ENCODE assay signal across 12 cellular contexts in genomic region chr11:124725719-124726105, GRCh38. TPM values are rescaled to one million over a fixed set of nuclear protein-coding genes. Genes with fewer than 3 reads are reported as not detected.
DNase-seq lines count a peak whose midpoint lies in the region; ATAC-seq, FAIRE-seq and TF ChIP-seq lines count a peak whose summit lies in the region.
"Had no signal": no experiment of that assay in that cellular context is flagged by ENCODE, and none has a peak within 500 bp of the region (broad histone marks: within the 10 kb centered on the region; RNA-seq: fewer than 3 reads in every experiment).

No MANE protein-coding gene starts in this region.

- peaks cover 31% of the 10 kb centered on the region for H3K4me1 Mint-ChIP-seq in stimulated activated naive CD8-positive, alpha-beta T cell treated with anti-CD3 and anti-CD28 coated beads, Interleukin-15, amount 100 ng/mL, for 72 hours
- H3K4me1 Mint-ChIP-seq in type B pancreatic cell (ENCODE audit: unreplicated experiment): peaks cover 33% of the 10 kb centered on the region

- H3K27ac Mint-ChIP-seq in stimulated activated naive CD8-positive, alpha-beta T cell treated with anti-CD3 and anti-CD28 coated beads, Interleukin-15, amount 100 ng/mL, for 72 hours: no peak overlapping the region
- no peak overlapping the region for H3K27ac Mint-ChIP-seq in type B pancreatic cell
- H3K27ac Mint-ChIP-seq: CD4-positive, alpha-beta memory T cell had no signal

- no peaks in the 10 kb centered on the region for H4K20me1 ChIP-seq in GM23248 (ENCODE audit: insufficient read depth)

- peaks cover 56% of the 10 kb centered on the region for H3K27me3 ChIP-seq in GM23248 (replicated peaks; ENCODE audit: insufficient read depth)
- no peaks in the 10 kb centered on the region for H3K27me3 ChIP-seq in right cardiac atrium (ENCODE audit: control insufficient read depth, insufficient read depth)

- H3K4me3 ChIP-seq in GM23248 (no peak overlapping the region), right cardiac atrium (ENCODE audit: low read length) (no peak overlapping the region)
- H3K4me3 ChIP-seq: hepatocyte had no signal

- WGBS in GM23248 (ENCODE audit: low coverage in 1 of 2, low lambda C conversion rate in 2 of 2, missing lambda C conversion rate in 2 of 2), 2 experiments: 24 to 25% methylated on average over 6 of the region's 6 CpGs
- WGBS in right cardiac atrium: 12% methylated on average over 6 of the region's 6 CpGs

- H3K9me3 ChIP-seq in GM23248 (ENCODE audit: low read depth) (no peaks in the 10 kb centered on the region), right cardiac atrium (ENCODE audit: control insufficient read depth, low read length) (no peaks in the 10 kb centered on the region)

- H3F3A ChIP-seq in GM23248 (ENCODE audit: insufficient read depth): no peaks in the 10 kb centered on the region

- no peaks in the 10 kb centered on the region for H3K9me3 Mint-ChIP-seq in stimulated activated naive CD8-positive, alpha-beta T cell treated with anti-CD3 and anti-CD28 coated beads, Interleukin-15, amount 100 ng/mL, for 72 hours
- H3K9me3 Mint-ChIP-seq in type B pancreatic cell: no peaks in the 10 kb centered on the region
- H3K9me3 Mint-ChIP-seq: CD4-positive, alpha-beta memory T cell had no signal

- H3K36me3 Mint-ChIP-seq in type B pancreatic cell: no peaks in the 10 kb centered on the region
- H3K36me3 Mint-ChIP-seq: CD4-positive, alpha-beta memory T cell had no signal

- DNase-seq in AG08395 (ENCODE audit: low spot score) (peak; percentile 34), GM23248 (peak; percentile 63), RCC 7860 (ENCODE audit: low spot score) (peak; percentile 13), right cardiac atrium (no peak), type B pancreatic cell (ENCODE audit: extremely low spot score, unreplicated experiment) (no peak), nucleus accumbens (lab: John Stamatoyannopoulos, UW) (no peak), dedifferentiated amniotic fluid mesenchymal stem cell (ENCODE audit: extremely low spot score) (no peak)
- no peak for DNase-seq in stimulated activated naive CD8-positive, alpha-beta T cell treated with anti-CD3 and anti-CD28 coated beads, Interleukin-15, amount 100 ng/mL, for 72 hours
- DNase-seq: CD4-positive, alpha-beta memory T cell; NCI-H524; stimulated activated CD4-positive, alpha-beta T cell treated with anti-CD3 and anti-CD28 coated beads, Interleukin-4, amount 100 ng/mL, for 1 hour had no signal

- FAIRE-seq in RCC 7860 (lab: Jason Lieb, UNC): no peak

- H3K79me2 ChIP-seq in GM23248 (ENCODE audit: insufficient read depth): no peaks in the 10 kb centered on the region
- H3K79me2 ChIP-seq: hepatocyte had no signal

- H2AFZ ChIP-seq in GM23248: no peak overlapping the region
- H2AFZ ChIP-seq: hepatocyte had no signal

- peaks cover 48% of the 10 kb centered on the region for H3K27me3 Mint-ChIP-seq in stimulated activated naive CD8-positive, alpha-beta T cell treated with anti-CD3 and anti-CD28 coated beads, Interleukin-15, amount 100 ng/mL, for 72 hours
- H3K27me3 Mint-ChIP-seq in type B pancreatic cell: peaks cover 56% of the 10 kb centered on the region

- ATAC-seq in right cardiac atrium: peak; percentile 54 to 77
- no peak for ATAC-seq in stimulated activated naive CD8-positive, alpha-beta T cell treated with anti-CD3 and anti-CD28 coated beads, Interleukin-15, amount 100 ng/mL, for 72 hours

- no peak for TF ChIP-seq CTCF in type B pancreatic cell (conservative IDR thresholded peaks at IDR 0.05)

- intact Hi-C loops in right cardiac atrium (cut with DNase I): no loop called here

- H3K4me1 ChIP-seq in GM23248 (ENCODE audit: insufficient read depth) (peaks cover 5% of the 10 kb centered on the region; the same call in 1 of the 2 replicates), right cardiac atrium (ENCODE audit: control insufficient read depth, insufficient read depth, low read length) (peaks cover 5% of the 10 kb centered on the region)

- no peaks in the 10 kb centered on the region for H3K36me3 ChIP-seq in GM23248 (ENCODE audit: low read depth)

- in situ Hi-C loops in GM23248 (cut with MboI): no loop called here

- H3K9me2 ChIP-seq in GM23248 (ENCODE audit: insufficient read depth): no peaks in the 10 kb centered on the region

- H3K27ac ChIP-seq in GM23248 (no peak overlapping the region), right cardiac atrium (ENCODE audit: low read length) (peak overlapping the region; percentile 43)

- H3K4me3 Mint-ChIP-seq in stimulated activated naive CD8-positive, alpha-beta T cell treated with anti-CD3 and anti-CD28 coated beads, Interleukin-15, amount 100 ng/mL, for 72 hours: no peak overlapping the region
- H3K4me3 Mint-ChIP-seq in type B pancreatic cell: no peak overlapping the region
- H3K4me3 Mint-ChIP-seq: CD4-positive, alpha-beta memory T cell had no signal

- no peak overlapping the region for H3K9ac ChIP-seq in GM23248

- H3K4me2 ChIP-seq in GM23248 (ENCODE audit: unreplicated experiment): no peak overlapping the region

RNA-seq across cellular contexts. Expression of gene NRGN, which starts 14.0 kb away (rescaled TPM):
- total RNA-seq in GM23248 (2014; rRNA removed; shearing (Covaris generic)): 0.32 TPM in 1 of 2 replicates, not detected in the other
- polyA plus RNA-seq in GM23248 (2016; fragmentation: Nextera tagmentation; extraction: Ambion mirVana) (0.23 and 0.29 TPM in 2 replicates), right cardiac atrium (16.0 TPM)
- total RNA-seq in right cardiac atrium (10 to 100 TPM in 2 of 4 donors, 1 to 10 TPM in 2; 5.3 to 11.1 (median 9.0) TPM), type B pancreatic cell (ENCODE audit: low replicate concordance) (3.6 and 17.3 TPM in 2 replicates)
- total RNA-seq: hepatocyte had no signal
- polyA plus RNA-seq: CD4-positive, alpha-beta memory T cell had no signal

RNA-seq across cellular contexts. Expression of gene VSIG2, which starts 26.3 kb away (rescaled TPM):
- total RNA-seq in GM23248 (2014; rRNA removed; shearing (Covaris generic)): not detected in 2 replicates
- polyA plus RNA-seq in GM23248 (2016; fragmentation: Nextera tagmentation; extraction: Ambion mirVana) (not detected in 2 replicates), right cardiac atrium (0.43 TPM)
- total RNA-seq in right cardiac atrium (1 to 10 TPM in 3 of 4 donors, under 1 TPM in 1; 0.97 to 1.4 (median 1.0) TPM), type B pancreatic cell (ENCODE audit: low replicate concordance) (8.7 and 14.8 TPM in 2 replicates)

RNA-seq across cellular contexts. Expression of gene ESAM, which starts 36.4 kb away (rescaled TPM):
- total RNA-seq in GM23248 (2014; rRNA removed; shearing (Covaris generic)): not detected in 2 replicates
- polyA plus RNA-seq in GM23248 (2016; fragmentation: Nextera tagmentation; extraction: Ambion mirVana) (not detected in 2 replicates), right cardiac atrium (51.8 TPM)
- total RNA-seq in right cardiac atrium (10 to 100 TPM; 31.2 to 49.8 (median 41.9) TPM), type B pancreatic cell (ENCODE audit: low replicate concordance) (3.6 and 3.7 TPM in 2 replicates)

RNA-seq across cellular contexts. Expression of gene SPA17, which starts 52.0 kb away (rescaled TPM):
- total RNA-seq in GM23248 (2014; rRNA removed; shearing (Covaris generic)): 4.9 and 6.5 TPM in 2 replicates
- polyA plus RNA-seq in GM23248 (2016; fragmentation: Nextera tagmentation; extraction: Ambion mirVana) (12.4 and 14.0 TPM in 2 replicates), right cardiac atrium (7.9 TPM)
- total RNA-seq in right cardiac atrium (1 to 10 TPM; 2.3 to 4.0 (median 3.0) TPM), type B pancreatic cell (ENCODE audit: low replicate concordance) (7.2 and 13.4 TPM in 2 replicates)

RNA-seq across cellular contexts. Expression of gene SIAE, which starts 52.2 kb away (rescaled TPM):
- 19.5 and 22.6 TPM in 2 replicates for total RNA-seq in GM23248 (2014; rRNA removed; shearing (Covaris generic))
- 7.2 and 9.2 TPM in 2 replicates for polyA plus RNA-seq in GM23248 (2016; fragmentation: Nextera tagmentation; extraction: Ambion mirVana)
- 10 to 100 TPM; 43.4 to 72.6 (median 53.9) TPM for total RNA-seq in right cardiac atrium
- polyA plus RNA-seq in right cardiac atrium: 44.6 TPM
- total RNA-seq in type B pancreatic cell (ENCODE audit: low replicate concordance): 28.8 and 33.9 TPM in 2 replicates

Comparison
In these comparisons a context has a peak if more than half of its experiments do, and no peak if none do; other contexts are left out.
1. DNase-seq: peak in AG08395 (single experiment), GM23248 (single experiment) and RCC 7860 (single experiment); none in right cardiac atrium (0 of 3), stimulated activated naive CD8-positive, alpha-beta T cell treated with anti-CD3 and anti-CD28 coated beads, Interleukin-15, amount 100 ng/mL, for 72 hours (0 of 2), type B pancreatic cell (single experiment), nucleus accumbens (0 of 56) and dedifferentiated amniotic fluid mesenchymal stem cell (single experiment).